In genomic region chr20:44805991-44806729, GRCh38 we compare ENCODE assay signal across 10 cellular contexts. TPM values are rescaled to one million over a fixed set of nuclear protein-coding genes. Genes with fewer than 3 reads are reported as not detected.
A peak's percentile ranks its signal among the peaks of the same experiment; 100 is the strongest.
DNase-seq lines count a peak whose midpoint lies in the region; ATAC-seq and TF ChIP-seq lines count a peak whose summit lies in the region.
"Had no signal": no experiment of that assay in that cellular context is flagged by ENCODE, and none has a peak within 500 bp of the region (broad histone marks: within the 10 kb centered on the region; RNA-seq: fewer than 3 reads in every experiment).

No MANE protein-coding gene starts in this region.

- H3K27me3 Mint-ChIP-seq in CD14-positive monocyte (ENCODE audit: low read depth in 3 of 3), result peaks cover 49 to 65% (median 56%) of the 10 kb centered on the region in 3 donors
- H3K27me3 Mint-ChIP-seq in activated T-helper 17 cell treated with anti-CD3 and anti-CD28 coated beads, Interleukin-2, amount 50 U/mL, for 72 hours, result peaks cover 53% of the 10 kb centered on the region

- peaks cover 0 to 5% of the 10 kb centered on the region in 2 donors for H3K36me3 Mint-ChIP-seq in CD14-positive monocyte
- peaks cover 6% of the 10 kb centered on the region for H3K36me3 Mint-ChIP-seq in activated T-helper 17 cell treated with anti-CD3 and anti-CD28 coated beads, Interleukin-2, amount 50 U/mL, for 72 hours (ENCODE audit: low read depth)

- TF ChIP-seq POLR2A in suprapubic skin (IDR thresholded peaks at IDR 0.05), result no peak

- no peak overlapping the region for H3K27ac Mint-ChIP-seq in CD14-positive monocyte
- no peak overlapping the region for H3K27ac Mint-ChIP-seq in activated T-helper 17 cell treated with anti-CD3 and anti-CD28 coated beads, Interleukin-2, amount 50 U/mL, for 72 hours

- H3K4me1 Mint-ChIP-seq in CD14-positive monocyte, result peaks cover 4% of the 10 kb centered on the region
- no peaks in the 10 kb centered on the region for H3K4me1 Mint-ChIP-seq in activated T-helper 17 cell treated with anti-CD3 and anti-CD28 coated beads, Interleukin-2, amount 50 U/mL, for 72 hours

- H3K4me3 ChIP-seq in colonic mucosa (no peak overlapping the region), suprapubic skin (no peak overlapping the region)

- H3K27me3 ChIP-seq in colonic mucosa (peaks cover 21% of the 10 kb centered on the region), suprapubic skin (peaks cover 62% of the 10 kb centered on the region)

- TF ChIP-seq EP300 in suprapubic skin (IDR thresholded peaks at IDR 0.05), result no peak

- H3K9ac ChIP-seq in colonic mucosa (ENCODE audit: low read depth in 2 of 2, low read length in 2 of 2), result no peak overlapping the region

- peak overlapping the region in 1 of 2 donors; percentile 44 for H3K4me3 Mint-ChIP-seq in CD14-positive monocyte
- H3K4me3 Mint-ChIP-seq in activated T-helper 17 cell treated with anti-CD3 and anti-CD28 coated beads, Interleukin-2, amount 50 U/mL, for 72 hours, result no peak overlapping the region

- intact Hi-C loops in CD14-positive monocyte (cut with micrococcal nuclease), result no loop called here
- intact Hi-C loops in colonic mucosa (cut with DNase I), result no loop called here

- H3K9me3 ChIP-seq in colonic mucosa, result no peaks in the 10 kb centered on the region
- H3K9me3 ChIP-seq in suprapubic skin, result no peaks in the 10 kb centered on the region

- 57% methylated on average over 3 of the region's 9 CpGs for WGBS in suprapubic skin

- peaks cover 0 to 10% (median 1%) of the 10 kb centered on the region in 7 donors for H3K9me3 Mint-ChIP-seq in CD14-positive monocyte
- H3K9me3 Mint-ChIP-seq in activated T-helper 17 cell treated with anti-CD3 and anti-CD28 coated beads, Interleukin-2, amount 50 U/mL, for 72 hours, result no peaks in the 10 kb centered on the region

- TF ChIP-seq CTCF in CD14-positive monocyte (IDR thresholded peaks at IDR 0.05), result no peak
- TF ChIP-seq CTCF in colonic mucosa (IDR thresholded peaks at IDR 0.05), result no peak
- no peak for TF ChIP-seq CTCF in suprapubic skin (IDR thresholded peaks at IDR 0.05)

- H3K4me1 ChIP-seq in colonic mucosa (no peaks in the 10 kb centered on the region), suprapubic skin (peaks cover 11% of the 10 kb centered on the region)

- no peak for ATAC-seq in activated T-helper 17 cell treated with anti-CD3 and anti-CD28 coated beads, Interleukin-2, amount 50 U/mL, for 72 hours (replicated peaks)
- ATAC-seq in GM21576 (IDR thresholded peaks at IDR 0.05; ENCODE audit: unreplicated experiment), result no peak
- no peak for ATAC-seq in GM21367 (IDR thresholded peaks at IDR 0.05; ENCODE audit: unreplicated experiment)

- peak; percentile 32 for DNase-seq in CD14-positive monocyte (ENCODE audit: low spot score)
- DNase-seq in LHCN-M2 (ENCODE audit: low read depth), result peak; percentile 72
- peak; percentile 36 for DNase-seq in colonic mucosa
- peak; percentile 99 for DNase-seq in myocyte (ENCODE audit: low read depth)
- no peak for DNase-seq in suprapubic skin (ENCODE audit: low spot score in 2 of 2)
- DNase-seq: NCI-H1436 treated with DMSO at 0.1 percent for 48 hours had no signal

- no peaks in the 10 kb centered on the region for H3K36me3 ChIP-seq in colonic mucosa
- H3K36me3 ChIP-seq in suprapubic skin, result no peaks in the 10 kb centered on the region

- H3K27ac ChIP-seq in colonic mucosa (no peak overlapping the region), suprapubic skin (no peak overlapping the region)

RNA-seq across cellular contexts. Expression of gene RIMS4, which starts 4.2 kb away (rescaled TPM):
- not detected for polyA plus RNA-seq in CD14-positive monocyte
- total RNA-seq in LHCN-M2 (2014; rRNA removed) (not detected in 2 replicates), colonic mucosa (under 1 TPM; 0.64 to 0.74 TPM), myocyte (not detected in 2 replicates), suprapubic skin (1 to 10 TPM in 1 of 4 donors, under 1 TPM in 2, not detected in 1; 0.62 to 1.2 (median 0.64) TPM)
- not detected for polyA plus RNA-seq in LHCN-M2 (2012)
- not detected for polyA plus RNA-seq in myocyte (2012)
- under 1 TPM in 1 of 2 donors, not detected in 1; 0.13 TPM for total RNA-seq in activated T-helper 17 cell treated with anti-CD3 and anti-CD28 coated beads, Interleukin-2, amount 50 U/mL, for 72 hours
- total RNA-seq: pulmonary artery endothelial cell had no signal

Comparison
In these comparisons a context has a peak if more than half of its experiments do, and no peak if none do; other contexts are left out.
1. DNase-seq: peak in CD14-positive monocyte (single experiment), LHCN-M2 (single experiment), colonic mucosa (single experiment) and myocyte (single experiment); none in suprapubic skin (0 of 2).